In genomic region chr5:88806338-88806737, GRCh38 we compare ENCODE assay signal across 23 cellular contexts.
DNase-seq lines count a peak whose midpoint lies in the region; ATAC-seq, FAIRE-seq and TF ChIP-seq lines count a peak whose summit lies in the region.
"Had no signal": no experiment of that assay in that cellular context is flagged by ENCODE, and none has a peak within 500 bp of the region (broad histone marks: within the 10 kb centered on the region; RNA-seq: fewer than 3 reads in every experiment).

No MANE protein-coding gene starts in this region.

- no peak overlapping the region for H3K4me3 ChIP-seq in GM12878
- H3K4me3 ChIP-seq: PC-9, SJCRH30 had no signal

- no peak overlapping the region for H3K4me2 ChIP-seq in GM12878 (ENCODE audit: control insufficient read depth, insufficient read depth)
- H3K4me2 ChIP-seq: PC-9 had no signal

- H3K36me3 Mint-ChIP-seq in memory B cell, result peaks cover 33% of the 10 kb centered on the region
- peaks cover 43 to 75% of the 10 kb centered on the region in 2 donors for H3K36me3 Mint-ChIP-seq in stimulated activated naive B cell treated with anti-CD40 and anti-IgM and Interleukin-4, amounts not matched to agents 10 μg/mL and 1 μg/mL and 100 μg/mL, for 72 hours

- no peak overlapping the region for H3K9ac ChIP-seq in GM12878 (ENCODE audit: control insufficient read depth, insufficient read depth, low read length)

- peaks cover 12% of the 10 kb centered on the region; the same call in 1 of the 2 replicates for H3K4me1 ChIP-seq in GM12878 (ENCODE audit: control insufficient read depth, insufficient read depth, low read length)
- H3K4me1 ChIP-seq: SJCRH30 had no signal

- H3K27ac ChIP-seq in GM12878 (ENCODE audit: control insufficient read depth, insufficient read depth), result peak overlapping the region; percentile 37; the same call in 1 of the 2 replicates
- H3K27ac ChIP-seq: 22Rv1, PC-9, SJCRH30 had no signal

- FAIRE-seq in GM12878 (lab: Jason Lieb, UNC), result no peak

- no peak overlapping the region for H3K4me3 Mint-ChIP-seq in memory B cell
- peak overlapping the region; percentile 26 to 41 for H3K4me3 Mint-ChIP-seq in stimulated activated naive B cell treated with anti-CD40 and anti-IgM and Interleukin-4, amounts not matched to agents 10 μg/mL and 1 μg/mL and 100 μg/mL, for 72 hours

- H3K27ac Mint-ChIP-seq in memory B cell, result peak overlapping the region; percentile 87
- H3K27ac Mint-ChIP-seq in stimulated activated naive B cell treated with anti-CD40 and anti-IgM and Interleukin-4, amounts not matched to agents 10 μg/mL and 1 μg/mL and 100 μg/mL, for 72 hours, result peak overlapping the region; percentile 83

- TF ChIP-seq CTCF in GM12878 (IDR thresholded peaks at IDR 0.05 in 2 of 3, conservative IDR thresholded peaks at IDR 0.05 in 1 of 3; ENCODE audit: control insufficient read depth in 2 of 3, extremely low read depth in 1 of 3, insufficient read depth in 1 of 3, low read depth in 3 of 3, low read length in 3 of 3) (no peak), GM10248 (IDR thresholded peaks at IDR 0.05; ENCODE audit: control extremely low read depth, extremely low read depth, low read depth, missing control alignments) (no peak)

- SMC1A ChIA-PET in GM12878 (lab: Charles Lee; ENCODE audit: uncharacterized antibody, unreplicated experiment), result interaction anchor here (0.6 to 9.3 kb wide), 13 partner anchors 12 to 159 kb away, joined by 3 to 99 read pairs (median 5); no protein-coding TSS in a partner anchor

- no peaks in the 10 kb centered on the region for H4K20me1 ChIP-seq in GM12878 (ENCODE audit: control insufficient read depth, insufficient read depth)

- H3K4me1 Mint-ChIP-seq in memory B cell, result peaks cover 25% of the 10 kb centered on the region
- peaks cover 21 to 42% of the 10 kb centered on the region in 2 donors for H3K4me1 Mint-ChIP-seq in stimulated activated naive B cell treated with anti-CD40 and anti-IgM and Interleukin-4, amounts not matched to agents 10 μg/mL and 1 μg/mL and 100 μg/mL, for 72 hours

- no peaks in the 10 kb centered on the region for H3K9me3 Mint-ChIP-seq in memory B cell
- peaks cover 0 to 3% of the 10 kb centered on the region in 2 donors for H3K9me3 Mint-ChIP-seq in stimulated activated naive B cell treated with anti-CD40 and anti-IgM and Interleukin-4, amounts not matched to agents 10 μg/mL and 1 μg/mL and 100 μg/mL, for 72 hours

- in situ Hi-C loops in GM12878 (cut with MboI), result no loop called here

- no peaks in the 10 kb centered on the region for H3K27me3 Mint-ChIP-seq in memory B cell
- no peaks in the 10 kb centered on the region for H3K27me3 Mint-ChIP-seq in stimulated activated naive B cell treated with anti-CD40 and anti-IgM and Interleukin-4, amounts not matched to agents 10 μg/mL and 1 μg/mL and 100 μg/mL, for 72 hours

- peaks cover 8 to 30% of the 10 kb centered on the region in 2 experiments for H3K36me3 ChIP-seq in GM12878 (ENCODE audit: control insufficient read depth in 2 of 2, insufficient read depth in 2 of 2, low read length in 1 of 2)

- no peaks in the 10 kb centered on the region for H3K27me3 ChIP-seq in GM12878 (replicated peaks in 1 of 2; ENCODE audit: control insufficient read depth in 2 of 2, insufficient read depth in 2 of 2, low read length in 1 of 2)
- H3K27me3 ChIP-seq: SJCRH30 had no signal

- no peak for TF ChIP-seq POLR2A in GM12878 (IDR thresholded peaks at IDR 0.05; ENCODE audit: low read depth, low read length)

- DNase-seq in DMS53 (lab: John Stamatoyannopoulos, UW) (peak; percentile 43), DMS53 treated with DMSO at 0.1 percent for 48 hours (lab: John Stamatoyannopoulos, UW; ENCODE audit: unreplicated experiment) (no peak), GM12878 (ENCODE audit: low read depth, low spot score) (no peak), memory B cell (ENCODE audit: low spot score in 2 of 2) (no peak), GM10248 (ENCODE audit: extremely low spot score) (no peak)
- no peak for DNase-seq in stimulated activated naive B cell treated with anti-CD40 and anti-IgM and Interleukin-4, amounts not matched to agents 10 μg/mL and 1 μg/mL and 100 μg/mL, for 72 hours
- no peak for DNase-seq in stimulated activated naive CD4-positive, alpha-beta T cell treated with Interleukin-2 at 50 U/mL for 16 hours (lab: John Stamatoyannopoulos, UW)
- DNase-seq: DMS153; GOT3; MV-4-11; NCI-H1105; NCI-H1436 treated with DMSO at 0.1 percent for 48 hours; NCI-H187 treated with DMSO at 0.1 percent for 48 hours; NCI-H2171 treated with DMSO at 0.1 percent for 48 hours; NCI-H345; NCI-H510A treated with DMSO at 0.1 percent for 48 hours; NK-92 treated with Interleukin-12 subunit alpha and Interleukin-12 subunit beta, amount 100 ng/mL, for 24 hours; PC-9; SJCRH30 had no signal

- peaks cover 10% of the 10 kb centered on the region for H3K9me3 ChIP-seq in GM12878 (replicated peaks; ENCODE audit: control insufficient read depth, insufficient read depth, low read length)
- H3K9me3 ChIP-seq: SJCRH30 had no signal

- TF ChIP-seq EP300 in GM12878 (IDR thresholded peaks at IDR 0.05; ENCODE audit: borderline replicate concordance in 1 of 2, control insufficient read depth in 1 of 2, low read depth in 2 of 2, low read length in 2 of 2), result no peak

- POLR2A ChIA-PET in GM12878 (lab: Charles Lee), result interaction anchor here (1.3 to 1.5 kb wide), 2 partner anchors 12 to 69 kb away, joined by 3 read pairs; no protein-coding TSS in a partner anchor
- POLR2A ChIA-PET in GM10248 (lab: Yijun Ruan, JAX), result no interaction called here

- H3K79me2 ChIP-seq in GM12878 (ENCODE audit: control insufficient read depth, insufficient read depth, low read length), result peaks cover 80% of the 10 kb centered on the region

- CTCF ChIA-PET in GM12878 (lab: Yijun Ruan, JAX), result interaction anchor here (2.2 to 2.4 kb wide), 2 partner anchors 12 to 19 kb away, joined by 5 to 7 read pairs; no protein-coding TSS in a partner anchor
- CTCF ChIA-PET in GM10248 (lab: Yijun Ruan, JAX), result interaction anchor here (1.0 to 1.5 kb wide), 2 partner anchors 15 to 23 kb away, joined by 3 to 4 read pairs; no protein-coding TSS in a partner anchor

- BruUV-seq in GM12878 (replicated peaks; lab: Mats Ljungman, UMichigan), result no TSS peak

- intact Hi-C loops in GM12878 (cut with micrococcal nuclease; ENCODE audit: unreplicated experiment), result no loop called here

- RAD21 ChIA-PET in GM12878 (lab: Charles Lee; ENCODE audit: unreplicated experiment), result interaction anchor here (0.8 to 4.6 kb wide), 7 partner anchors 13 to 82 kb away, joined by 3 to 49 read pairs (median 6); no protein-coding TSS in a partner anchor

- no peak overlapping the region for H2AFZ ChIP-seq in GM12878 (ENCODE audit: control insufficient read depth, low read depth, low read length)
- H2AFZ ChIP-seq: PC-9 had no signal

- ATAC-seq in GM12878 (no peak; the same call in 2 of the 3 replicates), memory B cell (ENCODE audit: low read depth) (no peak), HG02970 (IDR thresholded peaks at IDR 0.05; ENCODE audit: low FRiP score, unreplicated experiment) (no peak)
- no peak for ATAC-seq in stimulated activated naive B cell treated with anti-CD40 and anti-IgM and Interleukin-4, amounts not matched to agents 10 μg/mL and 1 μg/mL and 100 μg/mL, for 72 hours (replicated peaks)
- ATAC-seq: Right ventricle myocardium inferior, SK-N-SH treated with all-trans-retinoic acid at 6 μM for 48 hours had no signal

- TF ChIP-seq RAD21 in GM12878 (IDR thresholded peaks at IDR 0.05; ENCODE audit: insufficient read depth, low read depth, low read length), result no peak

TF ChIP-seq in GM12878, 131 proteins besides CTCF, POLR2A, EP300 and RAD21:
- TF ChIP-seq MEF2B (IDR thresholded peaks at IDR 0.05; ENCODE audit: partially characterized antibody, poor library complexity, severe bottlenecking) (no peak), MTA2 (IDR thresholded peaks at IDR 0.05; ENCODE audit: low read depth) (no peak), SMARCA5 (IDR thresholded peaks at IDR 0.05) (no peak), ATF2 (IDR thresholded peaks at IDR 0.05; ENCODE audit: low read length) (no peak)
